Comparison of ENCODE assay signal across 27 cellular contexts in genomic region chr2:129708221-129708967, GRCh38.
DNase-seq lines count a peak whose midpoint lies in the region; ATAC-seq, FAIRE-seq and TF ChIP-seq lines count a peak whose summit lies in the region.
"Had no signal": no experiment of that assay in that cellular context is flagged by ENCODE, and none has a peak within 500 bp of the region (broad histone marks: within the 10 kb centered on the region; RNA-seq: fewer than 3 reads in every experiment).

No MANE protein-coding gene starts in this region.

- no peak overlapping the region for H3K4me2 ChIP-seq in DOHH2 (ENCODE audit: low read length)
- no peak overlapping the region for H3K4me2 ChIP-seq in HCT116 (ENCODE audit: low read length)
- H3K4me2 ChIP-seq in K562 (ENCODE audit: insufficient read depth, low read length) = no peak overlapping the region

- no peaks in the 10 kb centered on the region for H3K4me1 Mint-ChIP-seq in osteocyte (ENCODE audit: unreplicated experiment)
- H3K4me1 Mint-ChIP-seq: activated CD4-positive, alpha-beta memory T cell treated with anti-CD3 and anti-CD28 coated beads, Interleukin-2, amount 10 ng/mL, durations not matched to agents 7 days and 5 days; activated naive CD8-positive, alpha-beta T cell treated with anti-CD3 and anti-CD28 coated beads, Interleukin-2, amount 10 ng/mL, durations not matched to agents 7 days and 5 days; CD4-positive, alpha-beta memory T cell; memory B cell; stimulated activated memory B cell treated with anti-CD40 and anti-IgM and Interleukin-4, amounts not matched to agents 10 μg/mL and 1 μg/mL and 100 μg/mL, for 72 hours had no signal

- no TSS peak for BruUV-seq in HCT116 (replicated peaks; lab: Mats Ljungman, UMichigan)
- no TSS peak for BruUV-seq in K562 (replicated peaks; lab: Mats Ljungman, UMichigan)

- intact Hi-C loops in HCT116 (cut with micrococcal nuclease) = no loop called here
- intact Hi-C loops in K562 (cut with micrococcal nuclease) = no loop called here

- no peaks in the 10 kb centered on the region for H3K27me3 ChIP-seq in DOHH2 (ENCODE audit: control insufficient read depth, low read length)
- peaks cover 23% of the 10 kb centered on the region; the same call in 1 of the 2 replicates for H3K27me3 ChIP-seq in HCT116 (ENCODE audit: insufficient read depth, low read length)
- H3K27me3 ChIP-seq in K562 (ENCODE audit: control insufficient read depth in 2 of 2, insufficient read depth in 2 of 2, low read length in 2 of 2) = peaks cover 0 to 17% of the 10 kb centered on the region in 2 experiments; a peak in 3 of 5 replicates
- H3K27me3 ChIP-seq: gastrocnemius medialis, neutrophil, sigmoid colon had no signal

- TF ChIP-seq POLR2A in HCT116 (IDR thresholded peaks at IDR 0.05; ENCODE audit: borderline replicate concordance, extremely low read depth, insufficient read depth, insufficient read length) = no peak
- TF ChIP-seq POLR2A in K562 (conservative IDR thresholded peaks at IDR 0.05) = no peak

- no peak overlapping the region for H2AFZ ChIP-seq in HCT116 (ENCODE audit: low read depth, low read length, poor library complexity, severe bottlenecking)
- H2AFZ ChIP-seq in K562 (ENCODE audit: low read depth, low read length) = no peak overlapping the region

- no peaks in the 10 kb centered on the region for H3K79me2 ChIP-seq in DOHH2 (ENCODE audit: control insufficient read depth, low read length)
- no peaks in the 10 kb centered on the region for H3K79me2 ChIP-seq in HCT116 (ENCODE audit: insufficient read depth, low read length)
- H3K79me2 ChIP-seq in K562 (ENCODE audit: control insufficient read depth, insufficient read depth, low read length) = no peaks in the 10 kb centered on the region

- H3K4me3 ChIP-seq in DOHH2 (ENCODE audit: low read length) (no peak overlapping the region), HCT116 (replicated peaks in 1 of 2; ENCODE audit: low read depth in 1 of 2, low read length in 2 of 2) (no peak overlapping the region), K562 (no peak overlapping the region)
- H3K4me3 ChIP-seq: gastrocnemius medialis, prostate gland, sigmoid colon had no signal

- in situ Hi-C loops in K562 (cut with MboI) = no loop called here

- CTCF ChIA-PET in HCT116 (lab: Charles Lee) (no interaction called here), K562 (lab: Yijun Ruan, JAX; ENCODE audit: low intra/inter-chr PET ratio) (no interaction called here)

- no peak overlapping the region for H3K27ac Mint-ChIP-seq in osteocyte (ENCODE audit: unreplicated experiment)
- H3K27ac Mint-ChIP-seq: activated CD4-positive, alpha-beta memory T cell treated with anti-CD3 and anti-CD28 coated beads, Interleukin-2, amount 10 ng/mL, durations not matched to agents 7 days and 5 days; activated naive CD8-positive, alpha-beta T cell treated with anti-CD3 and anti-CD28 coated beads, Interleukin-2, amount 10 ng/mL, durations not matched to agents 7 days and 5 days; CD4-positive, alpha-beta memory T cell; memory B cell; stimulated activated memory B cell treated with anti-CD40 and anti-IgM and Interleukin-4, amounts not matched to agents 10 μg/mL and 1 μg/mL and 100 μg/mL, for 72 hours had no signal

- H3K9me3 ChIP-seq in DOHH2 (ENCODE audit: control insufficient read depth, insufficient read depth, low read length) (no peaks in the 10 kb centered on the region), HCT116 (ENCODE audit: control insufficient read depth in 1 of 2, insufficient read depth in 1 of 2, low read depth in 1 of 2, low read length in 2 of 2) (no peaks in the 10 kb centered on the region), K562 (replicated peaks; ENCODE audit: control insufficient read depth, insufficient read depth, low read depth, low read length) (no peaks in the 10 kb centered on the region)
- H3K9me3 ChIP-seq: gastrocnemius medialis, neutrophil, prostate gland, sigmoid colon had no signal

- H3K27me3 Mint-ChIP-seq in osteocyte (ENCODE audit: unreplicated experiment) = no peaks in the 10 kb centered on the region
- H3K27me3 Mint-ChIP-seq: activated CD4-positive, alpha-beta memory T cell treated with anti-CD3 and anti-CD28 coated beads, Interleukin-2, amount 10 ng/mL, durations not matched to agents 7 days and 5 days; activated naive CD8-positive, alpha-beta T cell treated with anti-CD3 and anti-CD28 coated beads, Interleukin-2, amount 10 ng/mL, durations not matched to agents 7 days and 5 days had no signal

- WGBS in K562 (ENCODE audit: insufficient coverage, low coverage, missing lambda C conversion rate) = 5% methylated on average over 14 of the region's 20 CpGs

- peak; percentile 19; the same call in 1 of the 2 replicates for TF ChIP-seq RAD21 in HCT116 (IDR thresholded peaks at IDR 0.05; ENCODE audit: low read depth)
- TF ChIP-seq RAD21 in K562 (CRISPR knock-in tag; conservative IDR thresholded peaks at IDR 0.05 in 1 of 2, IDR thresholded peaks at IDR 0.05 in 1 of 2) = no peak

- no peaks in the 10 kb centered on the region for H3K9me1 ChIP-seq in K562 (ENCODE audit: control insufficient read depth, insufficient read depth, low read length)

- no peaks in the 10 kb centered on the region for H3K36me3 Mint-ChIP-seq in osteocyte (ENCODE audit: unreplicated experiment)
- H3K36me3 Mint-ChIP-seq: activated naive CD8-positive, alpha-beta T cell treated with anti-CD3 and anti-CD28 coated beads, Interleukin-2, amount 10 ng/mL, durations not matched to agents 7 days and 5 days; CD4-positive, alpha-beta memory T cell; stimulated activated memory B cell treated with anti-CD40 and anti-IgM and Interleukin-4, amounts not matched to agents 10 μg/mL and 1 μg/mL and 100 μg/mL, for 72 hours had no signal

- H3K4me3 Mint-ChIP-seq in osteocyte (ENCODE audit: unreplicated experiment) = no peak overlapping the region
- H3K4me3 Mint-ChIP-seq: activated CD4-positive, alpha-beta memory T cell treated with anti-CD3 and anti-CD28 coated beads, Interleukin-2, amount 10 ng/mL, durations not matched to agents 7 days and 5 days; activated naive CD8-positive, alpha-beta T cell treated with anti-CD3 and anti-CD28 coated beads, Interleukin-2, amount 10 ng/mL, durations not matched to agents 7 days and 5 days; CD4-positive, alpha-beta memory T cell; memory B cell; stimulated activated memory B cell treated with anti-CD40 and anti-IgM and Interleukin-4, amounts not matched to agents 10 μg/mL and 1 μg/mL and 100 μg/mL, for 72 hours had no signal

- H3K27ac ChIP-seq in DOHH2 (ENCODE audit: low read depth, low read length) (no peak overlapping the region), HCT116 (ENCODE audit: low read depth, low read length) (no peak overlapping the region), K562 (ENCODE audit: extremely low read depth, low read depth, low read length) (no peak overlapping the region)
- H3K27ac ChIP-seq: gastrocnemius medialis, neutrophil, prostate gland, sigmoid colon had no signal

- no peak overlapping the region for H3K9ac ChIP-seq in HCT116 (ENCODE audit: low read length)
- H3K9ac ChIP-seq in K562 (ENCODE audit: insufficient read depth in 1 of 2, low read depth in 2 of 2, low read length in 2 of 2) = no peak overlapping the region

- TF ChIP-seq CTCF in DOHH2 (IDR thresholded peaks at IDR 0.05; ENCODE audit: low read depth, low read length, poor library complexity, severe bottlenecking) (peak; percentile 21), HCT116 (IDR thresholded peaks at IDR 0.05 in 2 of 3, conservative IDR thresholded peaks at IDR 0.05 in 1 of 3; ENCODE audit: borderline replicate concordance in 1 of 3, insufficient read depth in 1 of 3, low read depth in 2 of 3, low read length in 2 of 3) (peak in 2 of 3 experiments; percentile 36 to 45; a peak in 3 of 6 replicates), K562 (IDR thresholded peaks at IDR 0.05 in 2 of 3, conservative IDR thresholded peaks at IDR 0.05 in 1 of 3; ENCODE audit: insufficient read depth in 2 of 3, low read depth in 1 of 3, low read length in 3 of 3) (peak; percentile 36 to 51 (median 44); a peak in 5 of 6 replicates), osteocyte (IDR thresholded peaks at IDR 0.05) (no peak)

- H3K36me3 ChIP-seq in DOHH2 (ENCODE audit: control insufficient read depth, low read length) (no peaks in the 10 kb centered on the region), HCT116 (ENCODE audit: control insufficient read depth in 1 of 2, insufficient read depth in 2 of 2, low read length in 2 of 2) (no peaks in the 10 kb centered on the region), K562 (ENCODE audit: control insufficient read depth, insufficient read depth, low read length) (no peaks in the 10 kb centered on the region)
- H3K36me3 ChIP-seq: gastrocnemius medialis, neutrophil, prostate gland, sigmoid colon had no signal

- FAIRE-seq in K562 (lab: Jason Lieb, UNC) = peak; percentile 23
- FAIRE-seq: astrocyte had no signal

- no peak for TF ChIP-seq EP300 in K562 (IDR thresholded peaks at IDR 0.05; ENCODE audit: low read length)

- POLR2A ChIA-PET in HCT116 (lab: Charles Lee) = no interaction called here
- POLR2A ChIA-PET in K562 (lab: Yijun Ruan, JAX) = interaction anchor here (0.9 kb wide), 1 partner anchor 10 kb away, joined by 3 read pairs; no protein-coding TSS in a partner anchor

- H3F3A ChIP-seq in DOHH2 (ENCODE audit: control insufficient read depth, insufficient read depth) = no peaks in the 10 kb centered on the region

- DNase-seq in HCT116 (ENCODE audit: low read depth, low spot score) (no peak), K562 (ENCODE audit: extremely low read depth in 1 of 4, low spot score in 3 of 4) (peak; percentile 15 to 25 (median 22)), osteocyte (ENCODE audit: extremely low spot score, unreplicated experiment) (peak; percentile 76), activated gamma-delta T cell treated with Interleukin-2 at 50 U/mL for 16 hours (no peak), NCI-H226 (no peak), globus pallidus (ENCODE audit: low spot score) (no peak), Kasumi-1 (lab: John Stamatoyannopoulos, UW) (no peak)
- DNase-seq: activated CD4-positive, alpha-beta memory T cell treated with anti-CD3 and anti-CD28 coated beads, Interleukin-2, amount 10 ng/mL, durations not matched to agents 7 days and 5 days; activated effector memory CD4-positive, alpha-beta T cell treated with Interleukin-2 at 50 U/mL for 16 hours; activated naive CD8-positive, alpha-beta T cell treated with anti-CD3 and anti-CD28 coated beads, Interleukin-2, amount 10 ng/mL, durations not matched to agents 7 days and 5 days; CD4-positive, alpha-beta memory T cell; gastrocnemius medialis; GDM1; hippocampal formation; NCI-H1105 treated with DMSO at 0.1 percent for 48 hours; NCI-H2029; RPMI8226; sigmoid colon; stimulated activated CD4-positive, alpha-beta T cell treated with anti-CD3 and anti-CD28 coated beads, Interleukin-4, amount 100 ng/mL, for 24 hours; T-helper 1 cell had no signal

- H3K9me2 ChIP-seq in DOHH2 (replicated peaks; ENCODE audit: control insufficient read depth, low read length) (no peaks in the 10 kb centered on the region), HCT116 (ENCODE audit: insufficient read depth) (no peaks in the 10 kb centered on the region)

- H3K9me3 Mint-ChIP-seq in osteocyte (ENCODE audit: unreplicated experiment) = peaks cover 10% of the 10 kb centered on the region
- H3K9me3 Mint-ChIP-seq: activated CD4-positive, alpha-beta memory T cell treated with anti-CD3 and anti-CD28 coated beads, Interleukin-2, amount 10 ng/mL, durations not matched to agents 7 days and 5 days; activated naive CD8-positive, alpha-beta T cell treated with anti-CD3 and anti-CD28 coated beads, Interleukin-2, amount 10 ng/mL, durations not matched to agents 7 days and 5 days; memory B cell had no signal

- RAD21 ChIA-PET in HCT116 (lab: Charles Lee; ENCODE audit: low non-redundant PET in 1 of 2, low total read pairs in 2 of 2, uncharacterized antibody in 2 of 2, unreplicated experiment in 2 of 2) = no interaction called here

- peak; percentile 66 for ATAC-seq in HCT116
- ATAC-seq in K562 = peak; percentile 80
- ATAC-seq: activated CD4-positive, CD25-positive, alpha-beta regulatory T cell treated with anti-CD3 and anti-CD28 coated beads, Interleukin-2, amount 50 U/mL, for 24 hours; gastrocnemius medialis; stimulated activated memory B cell treated with anti-CD40 and anti-IgM and Interleukin-4, amounts not matched to agents 10 μg/mL and 1 μg/mL and 100 μg/mL, for 72 hours had no signal

- H4K20me1 ChIP-seq in DOHH2 (ENCODE audit: control insufficient read depth, insufficient read depth, low read depth, low read length) (no peaks in the 10 kb centered on the region), HCT116 (ENCODE audit: insufficient read depth) (no peaks in the 10 kb centered on the region), K562 (replicated peaks; ENCODE audit: control insufficient read depth, insufficient read depth, low read length) (no peaks in the 10 kb centered on the region)

- H3K4me1 ChIP-seq in DOHH2 (ENCODE audit: control insufficient read depth, low read length) (no peaks in the 10 kb centered on the region), HCT116 (ENCODE audit: control insufficient read depth in 1 of 2, insufficient read depth in 2 of 2, low read length in 2 of 2) (no peaks in the 10 kb centered on the region), K562 (replicated peaks in 1 of 2; ENCODE audit: control insufficient read depth in 2 of 2, insufficient read depth in 2 of 2, low read length in 2 of 2) (no peaks in the 10 kb centered on the region)
- H3K4me1 ChIP-seq: gastrocnemius medialis, prostate gland, sigmoid colon had no signal

Comparison
In these comparisons a context has a peak if more than half of its experiments do, and no peak if none do; other contexts are left out.
1. DNase-seq: peak in K562 (4 of 4) and osteocyte (single experiment); none in HCT116 (single experiment), activated gamma-delta T cell treated with Interleukin-2 at 50 U/mL for 16 hours (single experiment), NCI-H226 (single experiment), globus pallidus (single experiment) and Kasumi-1 (0 of 2).